Comparison of ENCODE assay signal across 14 cellular contexts in the genomic region with DNA sequence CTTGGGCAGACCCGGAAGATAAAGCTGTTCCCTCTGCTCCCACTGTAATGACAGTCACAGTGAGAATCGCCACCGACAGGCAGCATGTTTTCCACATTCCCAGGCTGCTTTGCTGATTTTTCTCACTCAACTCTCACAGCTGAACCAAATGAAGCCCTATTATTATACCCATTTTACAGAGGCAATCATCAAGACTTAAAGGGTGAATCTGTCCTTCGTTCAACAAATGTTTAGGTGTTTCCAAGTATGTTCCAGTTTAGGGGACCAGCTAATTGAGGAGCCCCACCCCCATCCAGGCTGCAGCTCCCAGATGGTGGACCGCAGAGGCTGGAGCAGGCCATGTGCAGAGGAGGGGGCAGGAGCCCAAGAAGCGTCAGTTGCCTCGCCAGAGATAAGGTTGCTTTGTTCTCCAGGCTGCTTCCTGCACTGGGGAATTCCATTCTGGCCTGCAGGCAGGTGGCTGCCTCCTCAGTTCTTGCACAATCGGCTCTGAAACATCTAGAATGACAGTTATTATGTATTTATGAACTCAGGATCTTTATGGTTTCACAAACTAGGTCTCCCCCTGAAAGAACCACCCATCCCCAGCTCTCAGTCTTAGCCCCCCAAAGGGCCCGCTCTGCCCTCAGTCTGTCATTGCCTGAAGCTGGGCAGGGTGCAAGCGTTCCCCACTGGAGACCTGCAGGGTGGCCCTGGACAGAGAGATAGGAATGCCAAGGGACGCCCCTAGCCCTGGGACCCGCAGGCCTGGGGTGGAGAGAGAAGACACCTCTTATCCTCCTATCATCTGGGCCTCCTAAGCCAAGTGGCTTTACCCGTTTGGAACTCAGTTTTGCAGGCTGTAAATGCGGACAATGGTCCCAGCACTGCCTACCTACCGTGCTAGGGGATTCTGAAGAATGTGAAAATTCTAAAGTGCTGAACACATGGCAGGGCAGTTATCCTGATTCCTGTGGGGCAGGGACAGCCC. TPM values are rescaled to one million over a fixed set of nuclear protein-coding genes. Genes with fewer than 3 reads are reported as not detected.
DNase-seq lines count a peak whose midpoint lies in the region; ATAC-seq, FAIRE-seq and TF ChIP-seq lines count a peak whose summit lies in the region.
"Had no signal": no experiment of that assay in that cellular context is flagged by ENCODE, and none has a peak within 500 bp of the region (broad histone marks: within the 10 kb centered on the region; RNA-seq: fewer than 3 reads in every experiment).

No MANE protein-coding gene starts in this region.

- H3K9ac ChIP-seq in trophoblast cell (ENCODE audit: low read length): no peak overlapping the region

- CTCF ChIA-PET in activated CD8-positive, alpha-beta T cell treated with anti-CD3 and anti-CD28 coated beads, Interleukin-2, amount 10 ng/mL, durations not matched to agents 7 days and 5 days (lab: Charles Lee): no interaction called here

- in situ Hi-C loops in SK-MEL-5 (cut with HindIII; ENCODE audit: low pct_unique_long_range_greater_than_20kb, low sequenced_read_pairs): no loop called here

- H3K27me3 ChIP-seq in trophoblast cell (ENCODE audit: insufficient read depth, low read length): no peaks in the 10 kb centered on the region
- H3K27me3 ChIP-seq: stomach had no signal

- no peak overlapping the region for H2AFZ ChIP-seq in trophoblast cell (ENCODE audit: insufficient read depth, low read length, poor library complexity)

- H3K9me3 ChIP-seq in trophoblast cell (ENCODE audit: insufficient read depth, low read depth, low read length): no peaks in the 10 kb centered on the region
- H3K9me3 ChIP-seq: stomach had no signal

- peak overlapping the region; percentile 49 for H3K4me2 ChIP-seq in trophoblast cell (ENCODE audit: low read length)

- H2BK12ac ChIP-seq in trophoblast cell (ENCODE audit: low read length): peak overlapping the region; percentile 51

- H3K23ac ChIP-seq in trophoblast cell (ENCODE audit: low read length): no peak overlapping the region

- peak overlapping the region; percentile 38 for H2BK5ac ChIP-seq in trophoblast cell (ENCODE audit: low read depth, low read length, poor library complexity)

- peaks cover 18% of the 10 kb centered on the region for H3K27me3 Mint-ChIP-seq in glutamatergic neuron (ENCODE audit: unreplicated experiment)
- no peaks in the 10 kb centered on the region for H3K27me3 Mint-ChIP-seq in activated CD8-positive, alpha-beta T cell treated with anti-CD3 and anti-CD28 coated beads, Interleukin-2, amount 10 ng/mL, durations not matched to agents 7 days and 5 days (ENCODE audit: low read depth)
- H3K27me3 Mint-ChIP-seq: activated CD4-positive, alpha-beta T cell treated with anti-CD3 and anti-CD28 coated beads, Interleukin-2, amount 10 ng/mL, durations not matched to agents 7 days and 5 days had no signal

- peak overlapping the region; percentile 70 for H2BK120ac ChIP-seq in trophoblast cell (ENCODE audit: insufficient read depth, low read length, poor library complexity)

- H3K4me3 Mint-ChIP-seq in glutamatergic neuron (ENCODE audit: unreplicated experiment): peak overlapping the region; percentile 58
- H3K4me3 Mint-ChIP-seq in activated CD8-positive, alpha-beta T cell treated with anti-CD3 and anti-CD28 coated beads, Interleukin-2, amount 10 ng/mL, durations not matched to agents 7 days and 5 days: no peak overlapping the region
- H3K4me3 Mint-ChIP-seq: activated CD4-positive, alpha-beta T cell treated with anti-CD3 and anti-CD28 coated beads, Interleukin-2, amount 10 ng/mL, durations not matched to agents 7 days and 5 days; activated T-helper 17 cell treated with anti-CD3 and anti-CD28 coated beads, Interleukin-2, amount 50 U/mL, for 72 hours; CD4-positive, CD25-positive, alpha-beta regulatory T cell; IgD-negative memory B cell; T-helper 17 cell had no signal

- peak overlapping the region; percentile 59 for H4K8ac ChIP-seq in trophoblast cell (ENCODE audit: low read depth, low read length)

- peaks cover 17% of the 10 kb centered on the region for H3K9me3 Mint-ChIP-seq in glutamatergic neuron (ENCODE audit: unreplicated experiment)
- H3K9me3 Mint-ChIP-seq in activated CD8-positive, alpha-beta T cell treated with anti-CD3 and anti-CD28 coated beads, Interleukin-2, amount 10 ng/mL, durations not matched to agents 7 days and 5 days (ENCODE audit: insufficient read depth): no peaks in the 10 kb centered on the region
- H3K9me3 Mint-ChIP-seq: activated CD4-positive, alpha-beta T cell treated with anti-CD3 and anti-CD28 coated beads, Interleukin-2, amount 10 ng/mL, durations not matched to agents 7 days and 5 days; activated T-helper 17 cell treated with anti-CD3 and anti-CD28 coated beads, Interleukin-2, amount 50 U/mL, for 72 hours had no signal

- no peaks in the 10 kb centered on the region for H3K79me2 ChIP-seq in trophoblast cell (ENCODE audit: control insufficient read depth, insufficient read depth, low read length, poor library complexity)

- no peak for TF ChIP-seq CTCF in glutamatergic neuron (IDR thresholded peaks at IDR 0.05; ENCODE audit: partially characterized antibody, unreplicated experiment)
- TF ChIP-seq CTCF in D721Med (IDR thresholded peaks at IDR 0.05; ENCODE audit: insufficient read depth, missing control alignments): no peak

- H3K4me3 ChIP-seq in trophoblast cell (ENCODE audit: low read depth, low read length): no peak overlapping the region
- H3K4me3 ChIP-seq: stomach had no signal

- peak overlapping the region; percentile 49 for H4K91ac ChIP-seq in trophoblast cell (ENCODE audit: low read depth, low read length)

- no peak overlapping the region for H3K4ac ChIP-seq in trophoblast cell (ENCODE audit: low read depth, low read length)

- H3K4me1 ChIP-seq in trophoblast cell (ENCODE audit: control insufficient read depth in 1 of 2, insufficient read depth in 2 of 2, low read length in 2 of 2): peaks cover 13 to 15% of the 10 kb centered on the region in 2 experiments
- H3K4me1 ChIP-seq: stomach had no signal

- FAIRE-seq in D721Med (lab: Jason Lieb, UNC): no peak

- H3K4me1 Mint-ChIP-seq in glutamatergic neuron (ENCODE audit: low read depth, unreplicated experiment): peaks cover 44% of the 10 kb centered on the region
- H3K4me1 Mint-ChIP-seq in activated CD8-positive, alpha-beta T cell treated with anti-CD3 and anti-CD28 coated beads, Interleukin-2, amount 10 ng/mL, durations not matched to agents 7 days and 5 days (ENCODE audit: low read depth): no peaks in the 10 kb centered on the region
- H3K4me1 Mint-ChIP-seq: activated CD4-positive, alpha-beta T cell treated with anti-CD3 and anti-CD28 coated beads, Interleukin-2, amount 10 ng/mL, durations not matched to agents 7 days and 5 days; activated T-helper 17 cell treated with anti-CD3 and anti-CD28 coated beads, Interleukin-2, amount 50 U/mL, for 72 hours; CD4-positive, CD25-positive, alpha-beta regulatory T cell; IgD-negative memory B cell; T-helper 17 cell had no signal

- POLR2A ChIA-PET in activated CD8-positive, alpha-beta T cell treated with anti-CD3 and anti-CD28 coated beads, Interleukin-2, amount 10 ng/mL, durations not matched to agents 7 days and 5 days (lab: Charles Lee): no interaction called here

- H3K27ac Mint-ChIP-seq in glutamatergic neuron (ENCODE audit: unreplicated experiment): peak overlapping the region; percentile 99
- no peak overlapping the region for H3K27ac Mint-ChIP-seq in activated CD8-positive, alpha-beta T cell treated with anti-CD3 and anti-CD28 coated beads, Interleukin-2, amount 10 ng/mL, durations not matched to agents 7 days and 5 days
- H3K27ac Mint-ChIP-seq: activated CD4-positive, alpha-beta T cell treated with anti-CD3 and anti-CD28 coated beads, Interleukin-2, amount 10 ng/mL, durations not matched to agents 7 days and 5 days; activated T-helper 17 cell treated with anti-CD3 and anti-CD28 coated beads, Interleukin-2, amount 50 U/mL, for 72 hours; CD4-positive, CD25-positive, alpha-beta regulatory T cell; IgD-negative memory B cell; T-helper 17 cell had no signal

- H3K14ac ChIP-seq in trophoblast cell (ENCODE audit: low read length): peak overlapping the region; percentile 25

- no CpG with 5 or more reads among the region's 15 CpGs for WGBS in trophoblast cell (ENCODE audit: extremely low coverage, insufficient coverage, insufficient read length)

- H3K27ac ChIP-seq in trophoblast cell (ENCODE audit: low read depth, low read length): peak overlapping the region; percentile 84
- H3K27ac ChIP-seq: stomach had no signal

- DNase-seq in HT1080 (ENCODE audit: low read depth) (peak; percentile 54), SK-MEL-5 (ENCODE audit: low read depth, low spot score) (peak; percentile 83), glutamatergic neuron (no peak), trophoblast cell (peak; percentile 89 to 94), D721Med (ENCODE audit: insufficient read length, low spot score) (no peak)
- DNase-seq in activated CD8-positive, alpha-beta T cell treated with anti-CD3 and anti-CD28 coated beads, Interleukin-2, amount 10 ng/mL, durations not matched to agents 7 days and 5 days: no peak
- DNase-seq: activated CD4-positive, alpha-beta T cell treated with anti-CD3 and anti-CD28 coated beads, Interleukin-2, amount 10 ng/mL, durations not matched to agents 7 days and 5 days; CD4-positive, CD25-positive, alpha-beta regulatory T cell; stimulated activated CD4-positive, alpha-beta T cell treated with anti-CD3 and anti-CD28 coated beads, Interleukin-4, amount 100 ng/mL, for 4 hours; stomach; T-helper 17 cell had no signal

- H2AK5ac ChIP-seq in trophoblast cell (ENCODE audit: low read length): peak overlapping the region; percentile 24

- H3K36me3 Mint-ChIP-seq in glutamatergic neuron (ENCODE audit: unreplicated experiment): no peaks in the 10 kb centered on the region
- H3K36me3 Mint-ChIP-seq in activated CD8-positive, alpha-beta T cell treated with anti-CD3 and anti-CD28 coated beads, Interleukin-2, amount 10 ng/mL, durations not matched to agents 7 days and 5 days (ENCODE audit: low read depth): no peaks in the 10 kb centered on the region
- H3K36me3 Mint-ChIP-seq: CD4-positive, CD25-positive, alpha-beta regulatory T cell; IgD-negative memory B cell had no signal

- no peak overlapping the region for H4K12ac ChIP-seq in trophoblast cell (ENCODE audit: low read depth, low read length)

- no peaks in the 10 kb centered on the region for H3K36me3 ChIP-seq in trophoblast cell (ENCODE audit: control insufficient read depth in 1 of 2, insufficient read depth in 2 of 2, low read length in 2 of 2)
- H3K36me3 ChIP-seq: stomach had no signal

- H3K18ac ChIP-seq in trophoblast cell (ENCODE audit: low read length): no peak overlapping the region

- H3K79me1 ChIP-seq in trophoblast cell (ENCODE audit: low read length): peaks cover 6% of the 10 kb centered on the region

- no peak for ATAC-seq in GM21367 (IDR thresholded peaks at IDR 0.05; ENCODE audit: unreplicated experiment)
- ATAC-seq in activated CD8-positive, alpha-beta T cell treated with anti-CD3 and anti-CD28 coated beads, Interleukin-2, amount 10 ng/mL, durations not matched to agents 7 days and 5 days: no peak
- ATAC-seq: activated T-helper 17 cell treated with anti-CD3 and anti-CD28 coated beads, Interleukin-2, amount 50 U/mL, for 72 hours; T-helper 17 cell had no signal

RNA-seq across cellular contexts. Expression of gene MYCN, which starts 49.1 kb away (rescaled TPM):
- not detected in 2 replicates for total RNA-seq in HT1080 (2014; rRNA removed; shearing (Covaris generic))
- not detected in 2 replicates for polyA plus RNA-seq in HT1080 (2015; cell fraction: cytosol; rRNA removed)
- polyA plus RNA-seq in HT1080 (2015; cell fraction: nucleus; rRNA removed): not detected in 2 replicates
- 0.08 and 0.11 TPM in 2 replicates for total RNA-seq in SK-MEL-5 (2014; rRNA removed; shearing (Covaris generic))
- 0.24 TPM in 1 of 2 replicates, not detected in the other for polyA plus RNA-seq in SK-MEL-5 (2015; cell fraction: cytosol; rRNA removed)
- polyA plus RNA-seq in SK-MEL-5 (2015; cell fraction: nucleus; rRNA removed): 0.76 TPM in 1 of 2 replicates, not detected in the other
- 43.8 TPM for total RNA-seq in glutamatergic neuron (ENCODE audit: unreplicated experiment)
- 104 and 113 TPM in 2 replicates for polyA plus RNA-seq in trophoblast cell (2013)
- total RNA-seq in activated CD8-positive, alpha-beta T cell treated with anti-CD3 and anti-CD28 coated beads, Interleukin-2, amount 10 ng/mL, durations not matched to agents 7 days and 5 days: not detected
- total RNA-seq: activated CD4-positive, alpha-beta T cell treated with anti-CD3 and anti-CD28 coated beads, Interleukin-2, amount 10 ng/mL, durations not matched to agents 7 days and 5 days; activated T-helper 17 cell treated with anti-CD3 and anti-CD28 coated beads, Interleukin-2, amount 50 U/mL, for 72 hours had no signal
- polyA plus RNA-seq: IgD-negative memory B cell had no signal

Comparison
In these comparisons a context has a peak if more than half of its experiments do, and no peak if none do; other contexts are left out.
1. DNase-seq: peak in HT1080 (single experiment), SK-MEL-5 (single experiment) and trophoblast cell (2 of 2); none in glutamatergic neuron (single experiment), activated CD8-positive, alpha-beta T cell treated with anti-CD3 and anti-CD28 coated beads, Interleukin-2, amount 10 ng/mL, durations not matched to agents 7 days and 5 days (single experiment) and D721Med (single experiment).
2. RNA of gene MYCN, which starts 49.1 kb away (total RNA-seq): 43.8 TPM in glutamatergic neuron (single experiment); 0.08 to 0.11 TPM in SK-MEL-5, not detected in activated CD8-positive, alpha-beta T cell treated with anti-CD3 and anti-CD28 coated beads, Interleukin-2, amount 10 ng/mL, durations not matched to agents 7 days and 5 days and not detected in HT1080; every median in the first group is over 10 times any median in the second.